In genomic region chr20:34069341-34070078, GRCh38 we compare ENCODE assay signal across 8 cellular contexts. TPM values are rescaled to one million over a fixed set of nuclear protein-coding genes. Genes with fewer than 3 reads are reported as not detected.
A peak's percentile ranks its signal among the peaks of the same experiment; 100 is the strongest.
DNase-seq lines count a peak whose midpoint lies in the region; ATAC-seq and TF ChIP-seq lines count a peak whose summit lies in the region.

No MANE protein-coding gene starts in this region.

- H3K36me3 ChIP-seq in lung (ENCODE audit: control insufficient read depth in 2 of 2, insufficient read depth in 2 of 2, low read length in 2 of 2) = peaks cover 0 to 13% of the 10 kb centered on the region in 2 donors

- peak overlapping the region in 1 of 2 donors; percentile 24 for H3K27ac ChIP-seq in lung (ENCODE audit: low read depth in 1 of 2, low read length in 1 of 2)

- TF ChIP-seq CTCF in GM12864 (IDR thresholded peaks at IDR 0.05; ENCODE audit: low read depth, low read length, missing control alignments) (peak; percentile 76), lung (IDR thresholded peaks at IDR 0.05; ENCODE audit: control extremely low read depth, extremely low read depth) (peak; percentile 88)

- H3K27me3 ChIP-seq in lung (ENCODE audit: control insufficient read depth, insufficient read depth) = no peaks in the 10 kb centered on the region

- no peaks in the 10 kb centered on the region for H3K9me3 ChIP-seq in lung (ENCODE audit: control insufficient read depth in 2 of 2, insufficient read depth in 1 of 2, low read length in 1 of 2)

- 18 to 20% methylated on average over 7 of the region's 7 CpGs for whole genome bisulfite sequencing in lung, 2 donors

- DNase-seq in GM12864 (ENCODE audit: low read depth) (peak; percentile 29), NCI-H524 (lab: John Stamatoyannopoulos, UW) (peak; percentile 76 to 90), lung (ENCODE audit: low spot score) (peak; percentile 74), NK-92 (lab: John Stamatoyannopoulos, UW; ENCODE audit: unreplicated experiment) (no peak)
- DNase-seq in activated CD4-positive, alpha-beta T cell treated with anti-CD3 and anti-CD28 coated beads, Interleukin-2, amount 50 U/mL, for 4 hours = peak; percentile 42 to 44
- DNase-seq in effector CD4-positive, alpha-beta T cell = peak; percentile 36
- peak; percentile 16 for DNase-seq in stimulated activated CD8-positive, alpha-beta memory T cell treated with anti-CD3 and anti-CD28 coated beads, Interleukin-15, amount 100 ng/mL, for 1 hour (ENCODE audit: low read depth)

- H3K4me3 ChIP-seq in GM12864 (ENCODE audit: low read depth, low read length) = no peak overlapping the region
- H3K4me3 ChIP-seq in lung = no peak overlapping the region

- ATAC-seq in HG03354 (IDR thresholded peaks at IDR 0.05; ENCODE audit: poor library complexity, severe bottlenecking, unreplicated experiment) (peak; percentile 83), lung (ENCODE audit: insufficient read depth, low FRiP score) (peak; percentile 78)

- peaks cover 8 to 9% of the 10 kb centered on the region in 2 donors for H3K4me1 ChIP-seq in lung (ENCODE audit: control insufficient read depth in 2 of 2, insufficient read depth in 2 of 2, low read length in 2 of 2)

RNA-seq across cellular contexts. Expression of gene EIF2S2, which starts 42.5 kb away (rescaled TPM):
- 10 to 100 TPM; 48.2 to 55.9 TPM for total RNA-seq in lung
- polyA plus RNA-seq in lung = 10 to 100 TPM; 37.5 to 69.7 TPM
